9 cellular contexts compared by ENCODE assay signal in the genomic region with DNA sequence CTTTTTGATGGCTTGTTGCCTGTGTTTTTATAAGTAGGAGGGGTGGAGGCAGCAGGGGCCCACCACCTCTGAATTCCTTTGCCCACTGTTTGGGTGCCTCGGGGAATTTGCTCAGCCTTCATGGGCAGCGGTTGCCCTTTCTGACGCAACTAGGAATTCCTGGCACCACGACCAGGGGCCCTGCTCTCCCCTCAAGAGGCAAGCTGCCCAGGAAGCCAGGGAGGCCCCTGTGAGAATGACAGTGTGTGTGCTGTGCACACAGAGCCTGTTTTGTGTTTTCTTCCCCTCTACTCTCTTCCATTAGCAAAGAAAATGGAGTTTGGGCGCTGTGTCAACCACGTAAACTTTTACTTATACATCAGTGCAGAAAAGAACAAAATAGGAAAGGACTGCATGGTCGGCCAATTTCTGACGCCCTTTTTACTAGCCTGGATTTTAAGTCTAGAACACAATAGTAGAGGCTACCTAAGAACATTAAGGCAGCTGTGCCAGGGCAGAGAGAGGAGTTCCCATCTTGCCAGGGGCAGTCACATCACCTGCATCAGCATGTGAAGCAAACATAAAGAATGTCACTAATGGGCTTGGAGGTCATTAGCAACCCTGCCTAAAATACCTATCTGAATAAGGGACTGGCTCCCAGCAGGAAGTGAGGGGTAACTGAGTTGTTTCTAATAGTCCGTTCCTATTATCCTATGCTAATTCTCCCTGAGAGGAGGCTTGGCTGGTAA.
DNase-seq lines count a peak whose midpoint lies in the region; ATAC-seq and TF ChIP-seq lines count a peak whose summit lies in the region.
"Had no signal": no experiment of that assay in that cellular context is flagged by ENCODE, and none has a peak within 500 bp of the region (broad histone marks: within the 10 kb centered on the region; RNA-seq: fewer than 3 reads in every experiment).

No MANE protein-coding gene starts in this region.

- no peak for TF ChIP-seq CTCF in Loucy (conservative IDR thresholded peaks at IDR 0.05; ENCODE audit: low read length)

- no peaks in the 10 kb centered on the region for H3F3A ChIP-seq in Loucy (ENCODE audit: low read depth)

- H3K27me3 ChIP-seq in Loucy (ENCODE audit: insufficient read depth, low read length, poor library complexity, severe bottlenecking) = no peaks in the 10 kb centered on the region

- no peaks in the 10 kb centered on the region for H3K36me3 ChIP-seq in Loucy (ENCODE audit: insufficient read depth, low read length)

- no peak overlapping the region for H3K4me2 ChIP-seq in Loucy (ENCODE audit: low read depth, low read length, poor library complexity, severe bottlenecking)

- no peaks in the 10 kb centered on the region for H4K20me1 ChIP-seq in Loucy (ENCODE audit: insufficient read depth, low read length, poor library complexity, severe bottlenecking)

- no peaks in the 10 kb centered on the region for H3K79me2 ChIP-seq in Loucy (ENCODE audit: insufficient read depth, low read length)

- ATAC-seq in GM21576 (IDR thresholded peaks at IDR 0.05; ENCODE audit: unreplicated experiment) (no peak), HG03045 (IDR thresholded peaks at IDR 0.05; ENCODE audit: unreplicated experiment) (no peak)
- no peak for ATAC-seq in stimulated activated naive CD8-positive, alpha-beta T cell treated with anti-CD3 and anti-CD28 coated beads, Interleukin-15, Interleukin-2, amounts not matched to agents 100 U/mL and 50 U/mL, for 24 hours

- no peaks in the 10 kb centered on the region for H3K9me3 ChIP-seq in Loucy (ENCODE audit: insufficient read depth, low read depth, low read length)

- H3K27ac ChIP-seq in substantia nigra (ENCODE audit: low read depth, low read length, poor library complexity, severe bottlenecking) = peak overlapping the region; percentile 45

- DNase-seq in dedifferentiated amniotic fluid mesenchymal stem cell (ENCODE audit: extremely low spot score) (peak; percentile 76), left kidney (ENCODE audit: low read depth, low spot score) (peak; percentile 43), substantia nigra (lab: John Stamatoyannopoulos, UW) (peak in 38 of 49 donors; percentile 1 to 59 (median 29))
- DNase-seq in stimulated activated naive CD8-positive, alpha-beta T cell treated with anti-CD3 and anti-CD28 coated beads, Interleukin-15, Interleukin-2, amounts not matched to agents 100 U/mL and 50 U/mL, for 24 hours = no peak
- DNase-seq: activated CD4-positive, CD25-positive, alpha-beta regulatory T cell; stimulated activated CD4-positive, alpha-beta T cell treated with anti-CD3 and anti-CD28 coated beads, Interleukin-2, amount 100 ng/mL, for 48 hours had no signal

- H3K9ac ChIP-seq in Loucy (ENCODE audit: low read depth, low read length, poor library complexity, severe bottlenecking) = no peak overlapping the region

- H2AFZ ChIP-seq in Loucy (ENCODE audit: low read length) = peak overlapping the region; percentile 33; the same call in 1 of the 2 replicates

- H3K9me2 ChIP-seq in Loucy (replicated peaks; ENCODE audit: low read depth, low read length) = no peaks in the 10 kb centered on the region

- no peak overlapping the region for H3K4me3 ChIP-seq in Loucy (ENCODE audit: low read length, poor library complexity, severe bottlenecking)

- no peaks in the 10 kb centered on the region for H3K4me1 ChIP-seq in Loucy (ENCODE audit: insufficient read depth, low read length, poor library complexity, severe bottlenecking)
